In the genomic region with DNA sequence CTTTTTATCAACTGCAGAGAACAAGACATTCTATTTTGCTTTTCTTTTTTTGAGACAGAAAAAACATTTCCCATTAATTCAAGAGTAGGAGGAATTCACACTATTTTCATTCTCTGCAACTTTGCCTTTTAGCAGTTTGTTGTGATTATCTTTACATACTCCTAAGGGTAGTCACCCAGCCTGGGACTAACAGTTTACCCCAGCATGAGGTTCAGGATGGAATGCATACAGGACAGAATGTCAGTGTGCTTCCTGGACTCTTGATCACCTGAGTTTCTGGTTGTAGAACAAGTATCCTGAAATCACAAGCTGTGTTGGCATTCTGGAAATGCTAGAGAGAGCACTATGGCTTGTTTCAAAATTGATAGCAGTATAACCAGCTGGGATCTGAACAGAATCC, we compare ENCODE assay signal across 18 cellular contexts.
"Had no signal": no experiment of that assay in that cellular context is flagged by ENCODE, and none has a peak within 500 bp of the region (broad histone marks: within the 10 kb centered on the region; RNA-seq: fewer than 3 reads in every experiment).

No MANE protein-coding gene starts in this region.

- DNase-seq: dermis blood vessel endothelial cell; dorsolateral prefrontal cortex; effector CD4-positive, alpha-beta T cell; effector memory CD4-positive, alpha-beta T cell; foreskin keratinocyte; heart left ventricle; hypothalamus; left cardiac atrium; left lung; left ventricle myocardium superior; lower lobe of right lung; mesenchymal stem cell; midbrain; naive thymus-derived CD4-positive, alpha-beta T cell had no signal

- H3K4me1 ChIP-seq: esophagus muscularis mucosa, foreskin keratinocyte, gastroesophageal sphincter, heart left ventricle, left lung, lower lobe of right lung had no signal

- H3K79me2 ChIP-seq: hepatocyte had no signal

- H3K9me3 ChIP-seq: gastroesophageal sphincter, left lung, lower lobe of right lung had no signal

- H3K36me3 ChIP-seq: esophagus muscularis mucosa, gastroesophageal sphincter, heart left ventricle, left lung, lower lobe of right lung had no signal

- H3K4me3 Mint-ChIP-seq: naive thymus-derived CD4-positive, alpha-beta T cell had no signal

- H3K4me2 ChIP-seq: hepatocyte had no signal

- H3K27me3 ChIP-seq: esophagus muscularis mucosa, foreskin keratinocyte, gastroesophageal sphincter, heart left ventricle, hepatocyte, left lung had no signal

- H3K36me3 Mint-ChIP-seq: naive thymus-derived CD4-positive, alpha-beta T cell had no signal

- H2AFZ ChIP-seq: hepatocyte had no signal

- H3K27ac Mint-ChIP-seq: naive thymus-derived CD4-positive, alpha-beta T cell had no signal

- H3K27ac ChIP-seq: coronary artery, dorsolateral prefrontal cortex, esophagus muscularis mucosa, foreskin keratinocyte, gastroesophageal sphincter, heart left ventricle, hepatocyte, left lung, lower lobe of right lung had no signal

- ATAC-seq: foreskin keratinocyte; gastroesophageal sphincter; heart left ventricle; left cardiac atrium; left lung; left ventricle myocardium superior; lower lobe of right lung; naive thymus-derived CD4-positive, alpha-beta T cell had no signal

- H3K4me3 ChIP-seq: coronary artery, dorsolateral prefrontal cortex, esophagus muscularis mucosa, gastroesophageal sphincter, heart left ventricle, hepatocyte, left lung, lower lobe of right lung had no signal
